In the genomic region with DNA sequence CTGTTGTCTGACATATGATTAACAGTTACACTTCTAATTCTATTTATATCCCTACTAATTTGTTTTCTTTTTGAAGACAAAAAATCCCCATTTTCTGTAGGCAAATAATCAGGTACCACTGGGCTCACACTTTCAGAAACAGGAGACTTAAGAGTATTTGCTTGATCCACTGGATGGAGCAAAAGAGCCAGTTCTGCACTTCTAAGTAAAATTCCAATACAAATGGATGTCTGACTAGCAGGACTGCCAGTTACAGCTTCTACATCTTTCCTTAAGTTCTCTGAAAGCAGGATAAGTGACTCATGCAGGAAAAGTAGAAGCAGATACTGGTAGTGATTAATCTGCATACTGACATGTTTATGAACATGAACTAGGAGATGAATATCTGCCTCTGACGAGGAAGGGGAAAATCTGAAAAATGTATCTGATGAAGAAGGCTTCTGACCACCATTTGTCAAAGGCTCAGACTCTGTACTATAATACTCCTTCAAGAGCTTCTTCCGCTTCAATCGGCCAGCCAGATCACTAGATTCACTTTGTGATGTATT, we compare ENCODE assay signal across 9 cellular contexts.
DNase-seq lines count a peak whose midpoint lies in the region; ATAC-seq, FAIRE-seq and TF ChIP-seq lines count a peak whose summit lies in the region.
"Had no signal": no experiment of that assay in that cellular context is flagged by ENCODE, and none has a peak within 500 bp of the region (broad histone marks: within the 10 kb centered on the region; RNA-seq: fewer than 3 reads in every experiment).

No MANE protein-coding gene starts in this region.

- no peak for FAIRE-seq in GM12878 (lab: Jason Lieb, UNC)
- no peak for FAIRE-seq in frontal cortex (lab: Jason Lieb, UNC)

- no peak for DNase-seq in GM12878 (ENCODE audit: low read depth, low spot score)
- DNase-seq in trophoblast cell = peak; percentile 72 to 96
- no peak for DNase-seq in KG1 (lab: John Stamatoyannopoulos, UW)
- DNase-seq in cerebellum (ENCODE audit: low spot score) = no peak
- no peak for DNase-seq in frontal cortex (ENCODE audit: low spot score in 2 of 2)
- DNase-seq: WERI-Rb-1 had no signal

- H3K18ac ChIP-seq in trophoblast cell (ENCODE audit: low read length) = no peak overlapping the region

- 64% methylated on average over 3 of the region's 3 CpGs for WGBS in GM12878 (ENCODE audit: insufficient coverage, insufficient replicate concordance, low lambda C conversion rate, missing lambda C conversion rate)
- whole genome bisulfite sequencing in trophoblast cell (ENCODE audit: extremely low coverage, insufficient coverage, insufficient read length) = no CpG with 5 or more reads among the region's 3 CpGs

- no peak overlapping the region for H3K9ac ChIP-seq in GM12878 (ENCODE audit: control insufficient read depth, insufficient read depth, low read length)
- H3K9ac ChIP-seq in trophoblast cell (ENCODE audit: low read length) = no peak overlapping the region

- TF ChIP-seq POLR2A in GM12878 (IDR thresholded peaks at IDR 0.05; ENCODE audit: low read depth, low read length) = no peak

- in situ Hi-C loops in GM12878 (cut with MboI) = no loop called here

- no peaks in the 10 kb centered on the region for H3K79me1 ChIP-seq in trophoblast cell (ENCODE audit: low read length)

- H3K23ac ChIP-seq in trophoblast cell (ENCODE audit: low read length) = no peak overlapping the region

- TF ChIP-seq CTCF in GM12878 (IDR thresholded peaks at IDR 0.05 in 2 of 3, conservative IDR thresholded peaks at IDR 0.05 in 1 of 3; ENCODE audit: control insufficient read depth in 2 of 3, extremely low read depth in 1 of 3, insufficient read depth in 1 of 3, low read depth in 3 of 3, low read length in 3 of 3) = peak in 1 of 3 experiments; percentile 31; a peak in 2 of 6 replicates

- H3K4me2 ChIP-seq in GM12878 (ENCODE audit: control insufficient read depth, insufficient read depth) (no peak overlapping the region), trophoblast cell (ENCODE audit: low read length) (no peak overlapping the region)

- H3K27me3 ChIP-seq in GM12878 (replicated peaks in 1 of 2; ENCODE audit: control insufficient read depth in 2 of 2, insufficient read depth in 2 of 2, low read length in 1 of 2) = no peaks in the 10 kb centered on the region
- no peaks in the 10 kb centered on the region for H3K27me3 ChIP-seq in trophoblast cell (ENCODE audit: insufficient read depth, low read length)

- H2AK5ac ChIP-seq in trophoblast cell (ENCODE audit: low read length) = no peak overlapping the region

- H4K91ac ChIP-seq in trophoblast cell (ENCODE audit: low read depth, low read length) = no peak overlapping the region

- RAD21 ChIA-PET in GM12878 (lab: Charles Lee; ENCODE audit: unreplicated experiment) = interaction anchor here (0.7 kb wide), 1 partner anchor 346 kb away, joined by 3 read pairs; no protein-coding TSS in a partner anchor

- CTCF ChIA-PET in GM12878 (lab: Yijun Ruan, JAX) = interaction anchor here (1.2 to 1.4 kb wide), 2 partner anchors 346 to 495 kb away, joined by 3 to 5 read pairs; no protein-coding TSS in a partner anchor

- H2AFZ ChIP-seq in GM12878 (ENCODE audit: control insufficient read depth, low read depth, low read length) (no peak overlapping the region; the same call in 1 of the 2 replicates), trophoblast cell (ENCODE audit: insufficient read depth, low read length, poor library complexity) (no peak overlapping the region)

- SMC1A ChIA-PET in GM12878 (lab: Charles Lee; ENCODE audit: uncharacterized antibody, unreplicated experiment) = interaction anchor here (1.3 to 1.4 kb wide), 2 partner anchors 9 to 29 kb away, joined by 4 to 5 read pairs; no protein-coding TSS in a partner anchor

- peak; percentile 44 for TF ChIP-seq RAD21 in GM12878 (IDR thresholded peaks at IDR 0.05; ENCODE audit: insufficient read depth, low read depth, low read length)

- no peak overlapping the region for H4K8ac ChIP-seq in trophoblast cell (ENCODE audit: low read depth, low read length)

- no peak overlapping the region for H2BK120ac ChIP-seq in trophoblast cell (ENCODE audit: insufficient read depth, low read length, poor library complexity)

- H2BK12ac ChIP-seq in trophoblast cell (ENCODE audit: low read length) = no peak overlapping the region

- H3K9me3 ChIP-seq in GM12878 (replicated peaks; ENCODE audit: control insufficient read depth, insufficient read depth, low read length) (no peaks in the 10 kb centered on the region), trophoblast cell (ENCODE audit: insufficient read depth, low read depth, low read length) (no peaks in the 10 kb centered on the region)

- H3K79me2 ChIP-seq in GM12878 (ENCODE audit: control insufficient read depth, insufficient read depth, low read length) = no peaks in the 10 kb centered on the region
- H3K79me2 ChIP-seq in trophoblast cell (ENCODE audit: control insufficient read depth, insufficient read depth, low read length, poor library complexity) = no peaks in the 10 kb centered on the region

- no peak overlapping the region for H3K4ac ChIP-seq in trophoblast cell (ENCODE audit: low read depth, low read length)

- H3K4me1 ChIP-seq in GM12878 (ENCODE audit: control insufficient read depth, insufficient read depth, low read length) (no peaks in the 10 kb centered on the region), trophoblast cell (ENCODE audit: control insufficient read depth in 1 of 2, insufficient read depth in 2 of 2, low read length in 2 of 2) (no peaks in the 10 kb centered on the region)

- TF ChIP-seq EP300 in GM12878 (IDR thresholded peaks at IDR 0.05; ENCODE audit: borderline replicate concordance in 1 of 2, control insufficient read depth in 1 of 2, low read depth in 2 of 2, low read length in 2 of 2) = no peak

- no peak overlapping the region for H4K12ac ChIP-seq in trophoblast cell (ENCODE audit: low read depth, low read length)

- 0 out of 2 replicates have a peak overlapping the region, but pooled peaks have one; percentile 46 for H3K27ac ChIP-seq in GM12878 (ENCODE audit: control insufficient read depth, insufficient read depth)
- no peak overlapping the region for H3K27ac ChIP-seq in trophoblast cell (ENCODE audit: low read depth, low read length)
- H3K27ac ChIP-seq: WERI-Rb-1 had no signal

- no peak overlapping the region for H2BK5ac ChIP-seq in trophoblast cell (ENCODE audit: low read depth, low read length, poor library complexity)

- H3K36me3 ChIP-seq in GM12878 (ENCODE audit: control insufficient read depth in 2 of 2, insufficient read depth in 2 of 2, low read length in 1 of 2) = peaks cover 0 to 4% of the 10 kb centered on the region in 2 experiments; a peak in 2 of 4 replicates
- peaks cover 0 to 2% of the 10 kb centered on the region in 2 experiments for H3K36me3 ChIP-seq in trophoblast cell (ENCODE audit: control insufficient read depth in 1 of 2, insufficient read depth in 2 of 2, low read length in 2 of 2)

- TSS peak; percentile 33 for BruUV-seq in GM12878 (replicated peaks; lab: Mats Ljungman, UMichigan)

- intact Hi-C loops in GM12878 (cut with micrococcal nuclease; ENCODE audit: unreplicated experiment) = no loop called here

- ATAC-seq in GM18861 (IDR thresholded peaks at IDR 0.05; ENCODE audit: unreplicated experiment) (peak; percentile 49), HG03432 (IDR thresholded peaks at IDR 0.05; ENCODE audit: unreplicated experiment) (peak; percentile 65), GM12878 (no peak), esophagus mucosa (no peak)

- H3K4me3 ChIP-seq in GM12878 (no peak overlapping the region), trophoblast cell (ENCODE audit: low read depth, low read length) (no peak overlapping the region)

- H3K14ac ChIP-seq in trophoblast cell (ENCODE audit: low read length) = no peak overlapping the region

- POLR2A ChIA-PET in GM12878 (lab: Charles Lee) = no interaction called here

- H4K20me1 ChIP-seq in GM12878 (ENCODE audit: control insufficient read depth, insufficient read depth) = no peaks in the 10 kb centered on the region

TF ChIP-seq in GM12878, 131 proteins besides CTCF, POLR2A, EP300 and RAD21:
- TF ChIP-seq, protein P1, sequence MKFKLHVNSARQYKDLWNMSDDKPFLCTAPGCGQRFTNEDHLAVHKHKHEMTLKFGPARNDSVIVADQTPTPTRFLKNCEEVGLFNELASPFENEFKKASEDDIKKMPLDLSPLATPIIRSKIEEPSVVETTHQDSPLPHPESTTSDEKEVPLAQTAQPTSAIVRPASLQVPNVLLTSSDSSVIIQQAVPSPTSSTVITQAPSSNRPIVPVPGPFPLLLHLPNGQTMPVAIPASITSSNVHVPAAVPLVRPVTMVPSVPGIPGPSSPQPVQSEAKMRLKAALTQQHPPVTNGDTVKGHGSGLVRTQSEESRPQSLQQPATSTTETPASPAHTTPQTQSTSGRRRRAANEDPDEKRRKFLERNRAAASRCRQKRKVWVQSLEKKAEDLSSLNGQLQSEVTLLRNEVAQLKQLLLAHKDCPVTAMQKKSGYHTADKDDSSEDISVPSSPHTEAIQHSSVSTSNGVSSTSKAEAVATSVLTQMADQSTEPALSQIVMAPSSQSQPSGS (IDR thresholded peaks at IDR 0.05; ENCODE audit: low read length) = no peak
- TF ChIP-seq MYB (IDR thresholded peaks at IDR 0.05; ENCODE audit: borderline replicate concordance, low read depth, low read length) (no peak), PML (IDR thresholded peaks at IDR 0.05; ENCODE audit: low read length) (no peak), POU2F2 (IDR thresholded peaks at IDR 0.05; ENCODE audit: borderline replicate concordance, low read depth, low read length) (no peak), PAX5 (IDR thresholded peaks at IDR 0.05; ENCODE audit: borderline replicate concordance, low read depth, low read length) (no peak), JUND (IDR thresholded peaks at IDR 0.05; ENCODE audit: low read depth, low read length) (no peak), CREM (IDR thresholded peaks at IDR 0.05; ENCODE audit: low read depth) (no peak), HDGF (IDR thresholded peaks at IDR 0.05) (no peak), LARP7 (IDR thresholded peaks at IDR 0.05) (no peak), SPI1 (IDR thresholded peaks at IDR 0.05; ENCODE audit: borderline replicate concordance, insufficient read depth, low read depth, low read length) (no peak), GABPA (IDR thresholded peaks at IDR 0.05; ENCODE audit: low read depth) (no peak), FOXK2 (IDR thresholded peaks at IDR 0.05) (no peak), ZSCAN29 (IDR thresholded peaks at IDR 0.05) (no peak)
- TF ChIP-seq, protein P2, sequence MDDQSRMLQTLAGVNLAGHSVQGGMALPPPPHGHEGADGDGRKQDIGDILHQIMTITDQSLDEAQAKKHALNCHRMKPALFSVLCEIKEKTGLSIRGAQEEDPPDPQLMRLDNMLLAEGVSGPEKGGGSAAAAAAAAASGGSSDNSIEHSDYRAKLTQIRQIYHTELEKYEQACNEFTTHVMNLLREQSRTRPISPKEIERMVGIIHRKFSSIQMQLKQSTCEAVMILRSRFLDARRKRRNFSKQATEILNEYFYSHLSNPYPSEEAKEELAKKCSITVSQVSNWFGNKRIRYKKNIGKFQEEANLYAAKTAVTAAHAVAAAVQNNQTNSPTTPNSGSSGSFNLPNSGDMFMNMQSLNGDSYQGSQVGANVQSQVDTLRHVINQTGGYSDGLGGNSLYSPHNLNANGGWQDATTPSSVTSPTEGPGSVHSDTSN (IDR thresholded peaks at IDR 0.05; ENCODE audit: insufficient replicate concordance, low read depth, low read length) = no peak

Comparison
In these comparisons a context has a peak if more than half of its experiments do, and no peak if none do; other contexts are left out.
1. ATAC-seq: peak in GM18861 (single experiment) and HG03432 (single experiment); none in GM12878 (single experiment) and esophagus mucosa (single experiment).
2. DNase-seq: peak in trophoblast cell (2 of 2); none in GM12878 (single experiment), KG1 (single experiment), cerebellum (single experiment) and frontal cortex (0 of 2).